ENCODE assay signal across 14 cellular contexts in the genomic region with DNA sequence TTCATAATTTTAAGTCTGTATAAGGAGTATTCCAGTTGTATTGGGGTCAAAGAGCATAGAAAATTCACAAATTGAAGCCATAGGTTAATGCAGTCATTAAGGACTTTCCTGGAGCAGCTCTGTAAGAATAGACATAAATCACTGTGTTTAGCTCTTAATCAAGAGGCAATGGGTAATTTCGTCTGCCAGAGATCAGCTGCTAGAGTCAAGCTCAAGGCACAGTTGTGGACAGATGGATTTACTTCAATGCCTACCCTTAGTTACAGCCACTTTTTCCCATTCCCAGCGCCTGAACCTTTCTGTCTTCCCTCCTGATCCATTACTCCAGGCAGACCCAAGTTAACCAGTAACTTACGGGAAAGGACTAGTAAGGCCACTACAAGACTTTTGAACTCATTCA.
"Had no signal": no experiment of that assay in that cellular context is flagged by ENCODE, and none has a peak within 500 bp of the region (broad histone marks: within the 10 kb centered on the region; RNA-seq: fewer than 3 reads in every experiment).

No MANE protein-coding gene starts in this region.

- H3K27me3 ChIP-seq: adrenal gland, cardiac muscle cell, left lung, ovary, thyroid gland had no signal

- H3K4me3 ChIP-seq: adrenal gland, cardiac muscle cell, left lung, ovary, thyroid gland had no signal

- DNase-seq: activated CD8-positive, alpha-beta memory T cell treated with anti-CD3 and anti-CD28 coated beads for 24 hours; activated CD8-positive, alpha-beta memory T cell treated with anti-CD3 and anti-CD28 coated beads, Interleukin-2, amount 50 U/mL, for 48 hours; activated gamma-delta T cell; adrenal gland; endodermal cell; left lung; mammary epithelial cell; ovary; stimulated activated CD4-positive, alpha-beta T cell treated with anti-CD3 and anti-CD28 coated beads, Interleukin-12 subunit alpha, Interleukin-12 subunit beta, amount 100 ng/mL, for 4 hours; stimulated activated CD4-positive, alpha-beta T cell treated with anti-CD3 and anti-CD28 coated beads, Interleukin-1b, Interleukin-23, amount 100 ng/mL, for 48 hours; stimulated activated CD8-positive, alpha-beta memory T cell treated with anti-CD3 and anti-CD28 coated beads, Interleukin-4, amount 100 ng/mL, for 48 hours; thyroid gland had no signal

- H3K9me3 ChIP-seq: adrenal gland, left lung, ovary, thyroid gland had no signal

- H3K4me1 ChIP-seq: adrenal gland had no signal

- H3K36me3 ChIP-seq: ovary had no signal

- FAIRE-seq: keratinocyte had no signal

- H3K27ac ChIP-seq: adrenal gland, cardiac muscle cell, left lung, ovary, thyroid gland had no signal
